In the genomic region with DNA sequence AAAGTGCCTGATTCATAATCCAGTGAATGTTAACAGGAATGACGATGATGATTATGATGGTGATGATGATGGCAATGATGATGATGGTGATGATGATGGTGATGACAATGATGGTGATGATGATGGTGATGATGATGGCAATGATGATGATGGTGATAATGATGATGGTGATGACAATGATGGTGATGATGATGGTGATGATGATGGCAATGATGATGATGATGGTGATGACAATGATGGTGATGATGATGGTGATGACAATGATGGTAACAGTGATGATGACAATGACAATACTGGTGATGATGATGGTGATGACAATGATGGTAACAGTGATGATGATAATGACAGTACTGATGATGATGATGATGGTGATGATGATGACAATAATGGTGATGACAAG, we compare ENCODE assay signal across 3 cellular contexts. TPM values are rescaled to one million over a fixed set of nuclear protein-coding genes. Genes with fewer than 3 reads are reported as not detected.
"Had no signal": no experiment of that assay in that cellular context is flagged by ENCODE, and none has a peak within 500 bp of the region (broad histone marks: within the 10 kb centered on the region; RNA-seq: fewer than 3 reads in every experiment).

No MANE protein-coding gene starts in this region.

RNA-seq across cellular contexts. Expression of a gene that starts 46.6 kb away (rescaled TPM):
- total RNA-seq: HFFc6, HT1080 had no signal
- polyA plus RNA-seq: IgD-negative memory B cell had no signal
